Comparison of ENCODE assay signal across 11 cellular contexts in the genomic region with DNA sequence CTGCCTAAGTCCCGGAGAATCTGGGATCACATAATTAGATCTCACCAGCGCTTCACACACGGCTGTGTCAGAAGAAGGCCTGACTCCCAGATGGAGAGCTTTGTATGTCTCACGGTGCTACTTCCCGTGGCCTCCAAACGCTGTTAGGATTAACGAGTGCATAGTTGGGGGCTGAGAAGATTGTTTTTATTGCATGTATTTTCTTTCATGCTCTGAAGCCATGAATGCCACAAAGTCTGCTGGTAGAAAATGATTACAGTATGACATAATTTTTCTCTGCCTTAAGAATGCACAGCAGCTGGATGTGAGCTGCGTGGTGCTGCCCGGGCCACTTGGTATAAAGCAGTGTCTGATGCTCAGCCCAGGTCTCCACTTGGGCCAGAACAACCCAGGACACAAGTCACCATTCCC.
A peak's percentile ranks its signal among the peaks of the same experiment; 100 is the strongest.
DNase-seq lines count a peak whose midpoint lies in the region; ATAC-seq and TF ChIP-seq lines count a peak whose summit lies in the region.
"Had no signal": no experiment of that assay in that cellular context is flagged by ENCODE, and none has a peak within 500 bp of the region (broad histone marks: within the 10 kb centered on the region; RNA-seq: fewer than 3 reads in every experiment).

No MANE protein-coding gene starts in this region.

- no peaks in the 10 kb centered on the region for H3K27me3 ChIP-seq in AG04450 (ENCODE audit: control insufficient read depth, insufficient read depth, low read length)
- H3K27me3 ChIP-seq: BE2C, upper lobe of right lung had no signal

- H3K4me1 Mint-ChIP-seq in nephron progenitor cell, result peaks cover 59% of the 10 kb centered on the region
- H3K4me1 Mint-ChIP-seq: activated T-helper 17 cell treated with anti-CD3 and anti-CD28 coated beads, Interleukin-2, amount 50 U/mL, for 72 hours had no signal

- peak overlapping the region; percentile 97 for H3K27ac Mint-ChIP-seq in nephron progenitor cell
- H3K27ac Mint-ChIP-seq: activated T-helper 17 cell treated with anti-CD3 and anti-CD28 coated beads, Interleukin-2, amount 50 U/mL, for 72 hours had no signal

- CTCF ChIA-PET in AG04450 (lab: Charles Lee), result interaction anchor here (1.2 to 2.7 kb wide), 2 partner anchors 63 to 280 kb away, joined by 3 to 8 read pairs; no protein-coding TSS in a partner anchor

- peak overlapping the region; percentile 63 for H3K4me3 Mint-ChIP-seq in nephron progenitor cell
- H3K4me3 Mint-ChIP-seq: activated T-helper 17 cell treated with anti-CD3 and anti-CD28 coated beads, Interleukin-2, amount 50 U/mL, for 72 hours had no signal

- peaks cover 10% of the 10 kb centered on the region for H3K9me3 ChIP-seq in AG04450 (ENCODE audit: control insufficient read depth, insufficient read depth, low read length)
- H3K9me3 ChIP-seq: BE2C, upper lobe of right lung had no signal

- H3K27ac ChIP-seq in AG04450 (ENCODE audit: low read depth, low read length), result peak overlapping the region; percentile 96
- H3K27ac ChIP-seq: upper lobe of right lung had no signal

- H3K36me3 Mint-ChIP-seq in nephron progenitor cell (ENCODE audit: low read depth), result peaks cover 36% of the 10 kb centered on the region

- no peak overlapping the region for H3K4me3 ChIP-seq in AG04450 (ENCODE audit: low read depth, low read length)
- H3K4me3 ChIP-seq: upper lobe of right lung had no signal

- TF ChIP-seq CTCF in AG04450 (IDR thresholded peaks at IDR 0.05; ENCODE audit: low read depth, low read length) (no peak), nephron progenitor cell (IDR thresholded peaks at IDR 0.05) (no peak)

- DNase-seq in AG04450 (ENCODE audit: low read depth, low spot score) (peak; percentile 93), NCI-H1694 (lab: John Stamatoyannopoulos, UW) (peak; percentile 65), dedifferentiated amniotic fluid mesenchymal stem cell (ENCODE audit: extremely low spot score) (peak; percentile 91), nephron progenitor cell (no peak), HuH-7.5 (ENCODE audit: low spot score) (no peak)
- DNase-seq in activated CD4-positive, alpha-beta T cell treated with anti-CD3 and anti-CD28 coated beads for 48 hours, result no peak
- DNase-seq: BE2C, upper lobe of right lung had no signal

- H3K27me3 Mint-ChIP-seq in nephron progenitor cell (ENCODE audit: low read depth, poor library complexity), result no peaks in the 10 kb centered on the region

- no peak for ATAC-seq in GM18868 (IDR thresholded peaks at IDR 0.05; ENCODE audit: unreplicated experiment)
- ATAC-seq in GM19328 (IDR thresholded peaks at IDR 0.05; ENCODE audit: unreplicated experiment), result no peak
- ATAC-seq: activated T-helper 17 cell treated with anti-CD3 and anti-CD28 coated beads, Interleukin-2, amount 50 U/mL, for 72 hours had no signal

- H3K9me3 Mint-ChIP-seq in nephron progenitor cell, result peaks cover 40% of the 10 kb centered on the region

- POLR2A ChIA-PET in AG04450 (lab: Yijun Ruan, JAX), result interaction anchor here (0.6 to 1.6 kb wide), 14 partner anchors 11 to 444 kb away, joined by 3 to 12 read pairs (median 4); no protein-coding TSS in a partner anchor

Comparison
In these comparisons a context has a peak if more than half of its experiments do, and no peak if none do; other contexts are left out.
1. DNase-seq: peak in AG04450 (single experiment), NCI-H1694 (single experiment) and dedifferentiated amniotic fluid mesenchymal stem cell (single experiment); none in nephron progenitor cell (single experiment), activated CD4-positive, alpha-beta T cell treated with anti-CD3 and anti-CD28 coated beads for 48 hours (single experiment) and HuH-7.5 (single experiment).